In the genomic region with DNA sequence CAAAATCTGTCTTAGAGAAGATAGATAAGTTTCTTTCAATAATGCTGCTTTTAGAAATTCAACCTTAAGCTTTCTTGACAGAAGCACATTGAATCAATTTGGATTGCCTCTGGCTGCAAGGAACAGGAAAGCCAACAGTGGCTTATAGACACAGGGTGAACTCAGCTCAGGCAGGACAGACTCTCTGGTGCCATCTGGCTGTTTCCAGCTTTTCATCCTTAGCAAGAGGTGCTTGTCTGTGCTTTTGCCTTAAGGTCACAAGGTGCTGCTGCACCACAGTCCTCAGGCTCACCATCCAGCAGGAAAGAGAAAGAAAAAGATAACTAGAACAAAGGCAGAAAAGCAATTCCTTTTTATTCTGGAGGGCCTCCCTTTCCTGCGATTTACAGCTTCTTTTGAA, we compare ENCODE assay signal across 8 cellular contexts.
DNase-seq lines count a peak whose midpoint lies in the region; ATAC-seq and TF ChIP-seq lines count a peak whose summit lies in the region.

No MANE protein-coding gene starts in this region.

- no peaks in the 10 kb centered on the region for H4K20me1 ChIP-seq in IMR-90 (ENCODE audit: insufficient read depth, low read length)

- H3K36me3 ChIP-seq in IMR-90 (ENCODE audit: control insufficient read depth, insufficient read depth, low read length) (no peaks in the 10 kb centered on the region), uterus (no peaks in the 10 kb centered on the region)
- H3K36me3 ChIP-seq in naive thymus-derived CD4-positive, alpha-beta T cell (ENCODE audit: control insufficient read depth in 2 of 3, insufficient read depth in 3 of 3, low read length in 3 of 3) = no peaks in the 10 kb centered on the region

- H3K14ac ChIP-seq in IMR-90 (replicated peaks; ENCODE audit: low read depth, low read length) = no peak overlapping the region

- POLR2A ChIA-PET in IMR-90 (lab: Charles Lee; ENCODE audit: unreplicated experiment) = no interaction called here
- POLR2A ChIA-PET in naive thymus-derived CD4-positive, alpha-beta T cell (lab: Charles Lee) = no interaction called here

- H3K36me3 Mint-ChIP-seq in Calu3 (ENCODE audit: insufficient read depth, unreplicated experiment) = no peaks in the 10 kb centered on the region
- H3K36me3 Mint-ChIP-seq in naive thymus-derived CD4-positive, alpha-beta T cell = no peaks in the 10 kb centered on the region

- H3K4me1 ChIP-seq in IMR-90 (ENCODE audit: control insufficient read depth, insufficient read depth, low read length) (no peaks in the 10 kb centered on the region), uterus (no peaks in the 10 kb centered on the region)
- H3K4me1 ChIP-seq in naive thymus-derived CD4-positive, alpha-beta T cell (ENCODE audit: control insufficient read depth in 2 of 2, insufficient read depth in 2 of 2, low read length in 2 of 2) = no peaks in the 10 kb centered on the region

- H2BK15ac ChIP-seq in IMR-90 (ENCODE audit: low read depth, low read length) = no peak overlapping the region

- no peak overlapping the region for H2BK20ac ChIP-seq in IMR-90 (ENCODE audit: low read depth, low read length)

- H2AFZ ChIP-seq in IMR-90 (replicated peaks; ENCODE audit: low read length, poor library complexity) = no peak overlapping the region

- CTCF ChIA-PET in Calu3 (lab: Charles Lee) (interaction anchor here (1.2 kb wide), 1 partner anchor 207 kb away, joined by 3 read pairs; no protein-coding TSS in a partner anchor), IMR-90 (lab: Yijun Ruan, JAX) (interaction anchor here (0.5 to 1.5 kb wide), 4 partner anchors 9 to 721 kb away, joined by 3 to 6 read pairs (median 6); no protein-coding TSS in a partner anchor)
- CTCF ChIA-PET in naive thymus-derived CD4-positive, alpha-beta T cell (lab: Charles Lee) = no interaction called here

- H3K4ac ChIP-seq in IMR-90 (ENCODE audit: low read depth, low read length) = no peak overlapping the region

- H3K27ac Mint-ChIP-seq in Calu3 (ENCODE audit: unreplicated experiment) = no peak overlapping the region
- H3K27ac Mint-ChIP-seq in naive thymus-derived CD4-positive, alpha-beta T cell = no peak overlapping the region

- H3K4me1 Mint-ChIP-seq in Calu3 (ENCODE audit: low read depth, unreplicated experiment) = no peaks in the 10 kb centered on the region
- no peaks in the 10 kb centered on the region for H3K4me1 Mint-ChIP-seq in naive thymus-derived CD4-positive, alpha-beta T cell

- TF ChIP-seq CTCF in Calu3 (IDR thresholded peaks at IDR 0.05; ENCODE audit: unreplicated experiment) (no peak), IMR-90 (conservative IDR thresholded peaks at IDR 0.05; ENCODE audit: low read depth, low read length) (peak; percentile 39), fibroblast of the aortic adventitia (IDR thresholded peaks at IDR 0.05; ENCODE audit: insufficient read depth, low read length) (peak; percentile 70), uterus (IDR thresholded peaks at IDR 0.05) (peak; percentile 17 to 47 (median 40))

- peak; percentile 28; the same call in 1 of the 2 replicates for TF ChIP-seq RAD21 in IMR-90 (IDR thresholded peaks at IDR 0.05; ENCODE audit: low read length)

- H3K4me2 ChIP-seq in IMR-90 (ENCODE audit: low read depth, low read length) = no peak overlapping the region

- no peak overlapping the region for H4K5ac ChIP-seq in IMR-90 (ENCODE audit: low read depth, low read length)

- DNase-seq in Calu3 (peak; percentile 11), IMR-90 (peak; percentile 27), RPMI8226 (peak; percentile 45), fibroblast of the aortic adventitia (ENCODE audit: low read depth) (peak; percentile 69), uterus (peak in 1 of 2 donors; percentile 21), superior temporal gyrus (ENCODE audit: extremely low spot score) (no peak)
- no peak for DNase-seq in naive thymus-derived CD4-positive, alpha-beta T cell

- H2AK5ac ChIP-seq in IMR-90 (ENCODE audit: low read depth, low read length) = no peak overlapping the region

- no peak overlapping the region for H4K8ac ChIP-seq in IMR-90 (ENCODE audit: low read depth in 2 of 2, low read length in 2 of 2)

- TF ChIP-seq POLR2A in IMR-90 (IDR thresholded peaks at IDR 0.05; ENCODE audit: low read depth, low read length) (no peak), uterus (IDR thresholded peaks at IDR 0.05) (no peak)

- intact Hi-C loops in Calu3 (cut with micrococcal nuclease; ENCODE audit: unreplicated experiment) (loop anchor here (5.0 kb wide), 1 partner anchor 205 kb away; no protein-coding TSS in a partner anchor), IMR-90 (cut with micrococcal nuclease) (loop anchor here (5.0 kb wide), 1 partner anchor 205 kb away; no protein-coding TSS in a partner anchor), uterus (cut with DNase I; ENCODE audit: low total_unique reads) (no loop called here)
- intact Hi-C loops in naive thymus-derived CD4-positive, alpha-beta T cell (cut with micrococcal nuclease) = no loop called here

- no peaks in the 10 kb centered on the region for H3K9me3 Mint-ChIP-seq in Calu3 (ENCODE audit: low read depth, unreplicated experiment)
- H3K9me3 Mint-ChIP-seq in naive thymus-derived CD4-positive, alpha-beta T cell = no peaks in the 10 kb centered on the region

- H3K27ac ChIP-seq in IMR-90 (ENCODE audit: insufficient read depth, low read length) (no peak overlapping the region), uterus (no peak overlapping the region)
- no peak overlapping the region for H3K27ac ChIP-seq in naive thymus-derived CD4-positive, alpha-beta T cell (ENCODE audit: low read depth, low read length)

- in situ Hi-C loops in IMR-90 (cut with MboI; ENCODE audit: low sequenced_read_pairs) = loop anchor here (10.0 kb wide), 1 partner anchor 187 kb away; no protein-coding TSS in a partner anchor

- H3K79me1 ChIP-seq in IMR-90 (ENCODE audit: low read depth in 1 of 2, low read length in 2 of 2) = no peaks in the 10 kb centered on the region

- no peak overlapping the region for H3K56ac ChIP-seq in IMR-90 (ENCODE audit: extremely low read depth, insufficient read depth, low read length)

- H4K91ac ChIP-seq in IMR-90 (ENCODE audit: insufficient read depth, low read depth, low read length) = no peak overlapping the region

- H2AK9ac ChIP-seq in IMR-90 (replicated peaks; ENCODE audit: low read depth, low read length, poor library complexity) = peak overlapping the region; percentile 9

- ATAC-seq in IMR-90 (ENCODE audit: low read depth) (peak; percentile 40; the same call in 1 of the 2 replicates), GM21381 (IDR thresholded peaks at IDR 0.05; ENCODE audit: unreplicated experiment) (no peak)
- ATAC-seq in naive thymus-derived CD4-positive, alpha-beta T cell = no peak

- H3K9ac ChIP-seq in IMR-90 (ENCODE audit: low read depth, low read length) = no peak overlapping the region

- dilution Hi-C loops in IMR-90 (cut with HindIII; ENCODE audit: low sequenced_read_pairs, unreplicated experiment) = no loop called here

- H3K18ac ChIP-seq in IMR-90 (ENCODE audit: low read depth, low read length) = no peak overlapping the region

- no peak overlapping the region for H3K4me3 ChIP-seq in IMR-90 (ENCODE audit: insufficient read depth, low read depth, low read length)
- no peak overlapping the region for H3K4me3 ChIP-seq in fibroblast of the aortic adventitia (ENCODE audit: low read depth, low read length)
- no peak overlapping the region for H3K4me3 ChIP-seq in uterus
- H3K4me3 ChIP-seq in naive thymus-derived CD4-positive, alpha-beta T cell (ENCODE audit: low read length) = no peak overlapping the region

- BruUV-seq in Calu3 (replicated peaks; lab: Mats Ljungman, UMichigan) = no TSS peak
- no TSS peak for BruUV-seq in IMR-90 (replicated peaks; lab: Mats Ljungman, UMichigan)

- no peak overlapping the region for H2BK5ac ChIP-seq in IMR-90 (ENCODE audit: low read depth, low read length, poor library complexity, severe bottlenecking)

- H3K23ac ChIP-seq in IMR-90 (ENCODE audit: low read depth, low read length) = no peak overlapping the region

- H3K9me1 ChIP-seq in IMR-90 (ENCODE audit: insufficient read depth, low read length) = no peaks in the 10 kb centered on the region

- H3K27me3 ChIP-seq in IMR-90 (ENCODE audit: control insufficient read depth, insufficient read depth, low read length) = peaks cover 36% of the 10 kb centered on the region
- H3K27me3 ChIP-seq in uterus = no peaks in the 10 kb centered on the region
- H3K27me3 ChIP-seq in naive thymus-derived CD4-positive, alpha-beta T cell (ENCODE audit: control insufficient read depth in 2 of 2, insufficient read depth in 2 of 2, low read length in 2 of 2) = no peaks in the 10 kb centered on the region

- no peaks in the 10 kb centered on the region for H3K9me3 ChIP-seq in IMR-90 (ENCODE audit: control insufficient read depth, insufficient read depth, low read length)
- H3K9me3 ChIP-seq in uterus = no peaks in the 10 kb centered on the region
- no peaks in the 10 kb centered on the region for H3K9me3 ChIP-seq in naive thymus-derived CD4-positive, alpha-beta T cell (ENCODE audit: control insufficient read depth in 2 of 3, low read length in 3 of 3)

- no peak overlapping the region for H2BK120ac ChIP-seq in IMR-90 (ENCODE audit: low read depth, low read length)

- WGBS in IMR-90 (ENCODE audit: extremely low coverage in 2 of 2, insufficient read length in 1 of 2), 2 experiments = no CpG with 5 or more reads among the region's 1 CpG

- no peaks in the 10 kb centered on the region for H3K27me3 Mint-ChIP-seq in Calu3 (ENCODE audit: unreplicated experiment)
- H3K27me3 Mint-ChIP-seq in naive thymus-derived CD4-positive, alpha-beta T cell = peaks cover 0 to 20% (median 12%) of the 10 kb centered on the region in 5 donors

- no peak overlapping the region for H3K4me3 Mint-ChIP-seq in Calu3 (ENCODE audit: low read depth, unreplicated experiment)
- H3K4me3 Mint-ChIP-seq in naive thymus-derived CD4-positive, alpha-beta T cell = no peak overlapping the region

TF ChIP-seq in IMR-90, 13 proteins besides CTCF, POLR2A, EP300 and RAD21 (continues in another document):
- TF ChIP-seq MAFK (IDR thresholded peaks at IDR 0.05; ENCODE audit: low read depth, low read length) = no peak
- no peak for TF ChIP-seq MAZ (IDR thresholded peaks at IDR 0.05; ENCODE audit: borderline replicate concordance, low read depth, low read length)
- TF ChIP-seq ELK1 (IDR thresholded peaks at IDR 0.05; ENCODE audit: borderline replicate concordance, low read depth, low read length) = no peak
- no peak for TF ChIP-seq FOS (IDR thresholded peaks at IDR 0.05; ENCODE audit: low read depth, low read length)
- TF ChIP-seq RFX5 (IDR thresholded peaks at IDR 0.05; ENCODE audit: low read depth, low read length) = no peak

Comparison
In these comparisons a context has a peak if more than half of its experiments do, and no peak if none do; other contexts are left out.
1. DNase-seq: peak in Calu3 (single experiment), IMR-90 (single experiment), RPMI8226 (single experiment) and fibroblast of the aortic adventitia (single experiment); none in naive thymus-derived CD4-positive, alpha-beta T cell (0 of 9) and superior temporal gyrus (single experiment).
2. intact Hi-C loops: an anchor here in Calu3 (5.0 kb wide) and IMR-90 (5.0 kb wide); none called in uterus and naive thymus-derived CD4-positive, alpha-beta T cell.